In genomic region chr20:4084721-4085120, GRCh38 we compare ENCODE assay signal across 11 cellular contexts.
DNase-seq lines count a peak whose midpoint lies in the region; ATAC-seq lines count a peak whose summit lies in the region.
"Had no signal": no experiment of that assay in that cellular context is flagged by ENCODE, and none has a peak within 500 bp of the region (broad histone marks: within the 10 kb centered on the region; RNA-seq: fewer than 3 reads in every experiment).

No MANE protein-coding gene starts in this region.

- POLR2A ChIA-PET in CD8-positive, alpha-beta memory T cell (lab: Charles Lee) = interaction anchor here (0.9 to 1.5 kb wide), 3 partner anchors 47 to 332 kb away, joined by 4 read pairs; partner anchors contain the start of gene RNF24

- peak overlapping the region; percentile 99 for H3K27ac ChIP-seq in ACC112 (ENCODE audit: low read depth, low read length)
- no peak overlapping the region for H3K27ac ChIP-seq in CD8-positive, alpha-beta memory T cell (ENCODE audit: low read depth, low read length)
- peak overlapping the region; percentile 17; the same call in 1 of the 2 replicates for H3K27ac ChIP-seq in SK-N-MC
- H3K27ac ChIP-seq: parathyroid adenoma, SJCRH30 had no signal

- peaks cover 0 to 4% of the 10 kb centered on the region in 2 donors for H3K27me3 Mint-ChIP-seq in CD8-positive, alpha-beta memory T cell
- H3K27me3 Mint-ChIP-seq: stimulated activated naive CD8-positive, alpha-beta T cell treated with anti-CD3 and anti-CD28 coated beads, Interleukin-15, Interleukin-2, amounts not matched to agents 100 ng/mL and 50 ng/mL, for 24 hours had no signal

- no peaks in the 10 kb centered on the region for H3K9me3 ChIP-seq in CD8-positive, alpha-beta memory T cell (ENCODE audit: low read length)
- H3K9me3 ChIP-seq in SK-N-MC (ENCODE audit: low read depth, low read length) = no peaks in the 10 kb centered on the region
- H3K9me3 ChIP-seq: SJCRH30 had no signal

- H3K27me3 ChIP-seq in ACC112 (ENCODE audit: insufficient read depth, low read length) = no peaks in the 10 kb centered on the region
- no peaks in the 10 kb centered on the region for H3K27me3 ChIP-seq in CD8-positive, alpha-beta memory T cell (ENCODE audit: insufficient read depth, low read length, poor library complexity, severe bottlenecking)
- H3K27me3 ChIP-seq: SJCRH30 had no signal

- H3K36me3 ChIP-seq in ACC112 (ENCODE audit: insufficient read depth, low read length) = no peaks in the 10 kb centered on the region
- no peaks in the 10 kb centered on the region for H3K36me3 ChIP-seq in CD8-positive, alpha-beta memory T cell (ENCODE audit: insufficient read depth, low read length)
- no peaks in the 10 kb centered on the region for H3K36me3 ChIP-seq in SK-N-MC (ENCODE audit: insufficient read depth, low read length)
- H3K36me3 ChIP-seq: SJCRH30 had no signal

- H3K79me2 ChIP-seq in ACC112 (ENCODE audit: control insufficient read depth, insufficient read depth, low read length, unreplicated experiment) = no peaks in the 10 kb centered on the region
- H3K79me2 ChIP-seq: parathyroid adenoma had no signal

- no peak for ATAC-seq in HG03039 (IDR thresholded peaks at IDR 0.05; ENCODE audit: unreplicated experiment)
- ATAC-seq in HG03565 (IDR thresholded peaks at IDR 0.05; ENCODE audit: unreplicated experiment) = no peak

- CTCF ChIA-PET in CD8-positive, alpha-beta memory T cell (lab: Charles Lee) = interaction anchor here (0.6 to 4.9 kb wide), 37 partner anchors 8 to 412 kb away, joined by 3 to 65 read pairs (median 5); partner anchors contain the start of gene RNF24

- H3K4me3 Mint-ChIP-seq in CD8-positive, alpha-beta memory T cell = peak overlapping the region in 2 of 7 donors; percentile 67 to 74

- no peak overlapping the region for H3K9ac ChIP-seq in SK-N-MC (ENCODE audit: insufficient read length)
- H3K9ac ChIP-seq: parathyroid adenoma had no signal

- H3K9me3 Mint-ChIP-seq in CD8-positive, alpha-beta memory T cell = peaks cover 0 to 5% (median 4%) of the 10 kb centered on the region in 5 donors

- peaks cover 43% of the 10 kb centered on the region for H3K4me1 ChIP-seq in ACC112 (ENCODE audit: control insufficient read depth, insufficient read depth, low read length, unreplicated experiment)
- H3K4me1 ChIP-seq in CD8-positive, alpha-beta memory T cell (ENCODE audit: insufficient read depth, low read length) = peaks cover 28% of the 10 kb centered on the region

- H3K4me1 Mint-ChIP-seq in CD8-positive, alpha-beta memory T cell = peaks cover 30 to 42% (median 40%) of the 10 kb centered on the region in 3 donors

- no peak overlapping the region for H2AFZ ChIP-seq in ACC112 (ENCODE audit: low read length, unreplicated experiment)

- peaks cover 1 to 4% (median 3%) of the 10 kb centered on the region in 3 donors for H3K36me3 Mint-ChIP-seq in CD8-positive, alpha-beta memory T cell

- DNase-seq in CD8-positive, alpha-beta memory T cell = no peak
- no peak for DNase-seq in SK-N-MC (ENCODE audit: low read depth, low spot score)
- DNase-seq in ecto neural progenitor cell (ENCODE audit: low spot score) = peak; percentile 37
- DNase-seq in Ammon's horn (ENCODE audit: low spot score) = no peak
- DNase-seq in GM03348 (ENCODE audit: low spot score) = no peak

- H3K4me3 ChIP-seq in ACC112 (ENCODE audit: low read depth, low read length) (no peak overlapping the region), SK-N-MC (no peak overlapping the region)
- no peak overlapping the region for H3K4me3 ChIP-seq in CD8-positive, alpha-beta memory T cell (ENCODE audit: low read length)

- H3K27ac Mint-ChIP-seq in CD8-positive, alpha-beta memory T cell = peak overlapping the region in 5 of 8 donors; percentile 34 to 80 (median 70)
